ENCODE assay signal across 10 cellular contexts in the genomic region with DNA sequence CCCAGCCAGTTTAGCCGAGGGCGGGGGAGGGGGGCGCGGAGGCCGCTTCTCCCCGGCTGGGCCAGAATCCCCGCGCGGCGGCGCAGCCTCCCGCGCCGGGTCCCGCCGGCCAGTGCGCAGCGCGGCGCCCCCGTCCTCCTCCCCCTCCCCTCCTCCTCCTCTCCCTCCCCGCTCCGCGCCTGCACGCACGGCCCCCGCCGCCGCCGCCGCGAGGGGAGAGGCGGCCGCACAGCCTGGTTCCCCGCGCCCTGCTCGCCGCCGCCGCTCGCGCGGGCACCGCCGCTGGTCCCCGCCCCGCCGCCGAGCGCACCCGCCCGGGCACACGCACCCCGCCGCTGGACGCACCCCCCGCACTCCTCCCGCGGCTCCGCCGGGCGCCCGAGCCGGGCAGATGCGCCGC. TPM values are rescaled to one million over a fixed set of nuclear protein-coding genes. Genes with fewer than 3 reads are reported as not detected.
DNase-seq lines count a peak whose midpoint lies in the region; ATAC-seq and TF ChIP-seq lines count a peak whose summit lies in the region.
"Had no signal": no experiment of that assay in that cellular context is flagged by ENCODE, and none has a peak within 500 bp of the region (broad histone marks: within the 10 kb centered on the region; RNA-seq: fewer than 3 reads in every experiment).

A gene with protein sequence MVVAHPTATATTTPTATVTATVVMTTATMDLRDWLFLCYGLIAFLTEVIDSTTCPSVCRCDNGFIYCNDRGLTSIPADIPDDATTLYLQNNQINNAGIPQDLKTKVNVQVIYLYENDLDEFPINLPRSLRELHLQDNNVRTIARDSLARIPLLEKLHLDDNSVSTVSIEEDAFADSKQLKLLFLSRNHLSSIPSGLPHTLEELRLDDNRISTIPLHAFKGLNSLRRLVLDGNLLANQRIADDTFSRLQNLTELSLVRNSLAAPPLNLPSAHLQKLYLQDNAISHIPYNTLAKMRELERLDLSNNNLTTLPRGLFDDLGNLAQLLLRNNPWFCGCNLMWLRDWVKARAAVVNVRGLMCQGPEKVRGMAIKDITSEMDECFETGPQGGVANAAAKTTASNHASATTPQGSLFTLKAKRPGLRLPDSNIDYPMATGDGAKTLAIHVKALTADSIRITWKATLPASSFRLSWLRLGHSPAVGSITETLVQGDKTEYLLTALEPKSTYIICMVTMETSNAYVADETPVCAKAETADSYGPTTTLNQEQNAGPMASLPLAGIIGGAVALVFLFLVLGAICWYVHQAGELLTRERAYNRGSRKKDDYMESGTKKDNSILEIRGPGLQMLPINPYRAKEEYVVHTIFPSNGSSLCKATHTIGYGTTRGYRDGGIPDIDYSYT (plus strand): TSS at position 351 of the 400 bp plus-strand sequence. CDS start 80,337 bp downstream, outside the sequence.

- TF ChIP-seq CTCF in VCaP (conservative IDR thresholded peaks at IDR 0.05) = no peak

- H3K4me3 ChIP-seq in right cardiac atrium (ENCODE audit: low read length) (peak within 1 kb of the TSS; percentile 68), skin epidermis (peak within 1 kb of the TSS; percentile 15 to 42 (median 23))

- H3K9ac ChIP-seq in ES-I3 (ENCODE audit: low read depth, low read length) = peak within 1 kb of the TSS; percentile 53

- no peaks in the 10 kb centered on the region for H3K27me3 ChIP-seq in right cardiac atrium (ENCODE audit: control insufficient read depth, insufficient read depth)

- 2% methylated on average over 48 of the region's 66 CpGs for WGBS in right cardiac atrium

- ATAC-seq in right cardiac atrium (no peak), GM21619 (IDR thresholded peaks at IDR 0.05; ENCODE audit: unreplicated experiment) (no peak)

- H3K27ac ChIP-seq in VCaP (peak within 1 kb of the TSS; percentile 61; the same call in 1 of the 2 replicates), right cardiac atrium (ENCODE audit: low read length) (no peak within 1 kb of the TSS), skin epidermis (peak within 1 kb of the TSS in 2 of 21 experiments; percentile 22 to 24)

- H3K4me1 ChIP-seq in ES-I3 (ENCODE audit: insufficient read depth, low read length) (no peaks in the 10 kb centered on the region; the same call in 1 of the 2 replicates), right cardiac atrium (ENCODE audit: control insufficient read depth, insufficient read depth, low read length) (no peaks in the 10 kb centered on the region)

- intact Hi-C loops in right cardiac atrium (cut with DNase I) = no loop called here

- H3K36me3 ChIP-seq in ES-I3 (ENCODE audit: insufficient read depth, low read length) = no peaks in the 10 kb centered on the region

- H3K9me3 ChIP-seq in ES-I3 (ENCODE audit: control insufficient read depth, insufficient read depth, low read length) = no peaks in the 10 kb centered on the region
- no peaks in the 10 kb centered on the region for H3K9me3 ChIP-seq in right cardiac atrium (ENCODE audit: control insufficient read depth, low read length)

- no peak for DNase-seq in right cardiac atrium
- no peak for DNase-seq in HPDE6-E6E7 (ENCODE audit: extremely low spot score)
- no peak for DNase-seq in activated effector memory CD4-positive, alpha-beta T cell treated with Interleukin-2 at 50 U/mL for 16 hours
- no peak for DNase-seq in activated CD4-positive, alpha-beta T cell treated with anti-CD3 and anti-CD28 coated beads, Interleukin-2, amount 50 U/mL, for 4 hours
- DNase-seq: KBM-7 had no signal

RNA-seq across cellular contexts. Expression of the gene that starts here (rescaled TPM):
- total RNA-seq in right cardiac atrium = 1 to 10 TPM in 3 of 4 donors, under 1 TPM in 1; 0.92 to 2.0 (median 1.6) TPM
- polyA plus RNA-seq in right cardiac atrium = 1.5 TPM
- total RNA-seq: activated CD8-positive, alpha-beta memory T cell treated with anti-CD3 and anti-CD28 coated beads for 36 hours had no signal
